ENCODE assay signal across 8 cellular contexts in genomic region chr9:87684627-87685204, GRCh38. TPM values are rescaled to one million over a fixed set of nuclear protein-coding genes. Genes with fewer than 3 reads are reported as not detected.
DNase-seq lines count a peak whose midpoint lies in the region; ATAC-seq and TF ChIP-seq lines count a peak whose summit lies in the region.

No MANE protein-coding gene starts in this region.

- intact Hi-C loops in natural killer cell (cut with micrococcal nuclease) = no loop called here

- H3K4me3 Mint-ChIP-seq in endothelial cell (ENCODE audit: unreplicated experiment) (no peak overlapping the region), natural killer cell (no peak overlapping the region)
- no peak overlapping the region for H3K4me3 Mint-ChIP-seq in activated T-cell treated with anti-CD3 and anti-CD28 coated beads, Interleukin-2, amount 50 U/mL, for 72 hours

- no peak overlapping the region for H3K27ac Mint-ChIP-seq in endothelial cell (ENCODE audit: unreplicated experiment)
- no peak overlapping the region for H3K27ac Mint-ChIP-seq in activated T-cell treated with anti-CD3 and anti-CD28 coated beads, Interleukin-2, amount 50 U/mL, for 72 hours
- no peak overlapping the region for H3K27ac Mint-ChIP-seq in natural killer cell

- DNase-seq in NCI-H1105 (lab: John Stamatoyannopoulos, UW) (peak; percentile 33), endothelial cell (ENCODE audit: low spot score) (peak; percentile 60), mucosa of gallbladder (ENCODE audit: low spot score) (peak; percentile 55), kidney glomerular epithelial cell (lab: John Stamatoyannopoulos, UW) (no peak), natural killer cell (no peak)
- DNase-seq in activated T-cell treated with anti-CD3 and anti-CD28 coated beads, Interleukin-2, amount 50 U/mL, for 72 hours = no peak

- H4K20me1 ChIP-seq in DOHH2 (ENCODE audit: control insufficient read depth, insufficient read depth, low read depth, low read length) = no peaks in the 10 kb centered on the region

- no peak overlapping the region for H3K27ac ChIP-seq in DOHH2 (ENCODE audit: low read depth, low read length)

- no peaks in the 10 kb centered on the region for H3K27me3 ChIP-seq in DOHH2 (ENCODE audit: control insufficient read depth, low read length)

- H3K4me2 ChIP-seq in DOHH2 (ENCODE audit: low read length) = no peak overlapping the region

- H3K4me1 ChIP-seq in DOHH2 (ENCODE audit: control insufficient read depth, low read length) = no peaks in the 10 kb centered on the region

- H3F3A ChIP-seq in DOHH2 (ENCODE audit: control insufficient read depth, insufficient read depth) = no peaks in the 10 kb centered on the region

- no peaks in the 10 kb centered on the region for H3K36me3 ChIP-seq in DOHH2 (ENCODE audit: control insufficient read depth, low read length)

- H3K36me3 Mint-ChIP-seq in endothelial cell (ENCODE audit: low read depth, unreplicated experiment) (no peaks in the 10 kb centered on the region), natural killer cell (no peaks in the 10 kb centered on the region)
- peaks cover 0 to 2% of the 10 kb centered on the region in 2 donors for H3K36me3 Mint-ChIP-seq in activated T-cell treated with anti-CD3 and anti-CD28 coated beads, Interleukin-2, amount 50 U/mL, for 72 hours (ENCODE audit: insufficient read depth in 2 of 2)

- ATAC-seq in activated T-cell treated with anti-CD3 and anti-CD28 coated beads, Interleukin-2, amount 50 U/mL, for 72 hours (replicated peaks in 1 of 2) = no peak
- no peak for ATAC-seq in GM21360 (IDR thresholded peaks at IDR 0.05; ENCODE audit: unreplicated experiment)
- ATAC-seq in natural killer cell = no peak

- H3K9me3 ChIP-seq in DOHH2 (ENCODE audit: control insufficient read depth, insufficient read depth, low read length) = no peaks in the 10 kb centered on the region

- no peak overlapping the region for H3K4me3 ChIP-seq in DOHH2 (ENCODE audit: low read length)

- TF ChIP-seq CTCF in DOHH2 (IDR thresholded peaks at IDR 0.05; ENCODE audit: low read depth, low read length, poor library complexity, severe bottlenecking) (peak; percentile 59), endothelial cell (IDR thresholded peaks at IDR 0.05; ENCODE audit: unreplicated experiment) (peak; percentile 77), natural killer cell (IDR thresholded peaks at IDR 0.05) (no peak)

- H3K4me1 Mint-ChIP-seq in endothelial cell (ENCODE audit: unreplicated experiment) (peaks cover 11% of the 10 kb centered on the region), natural killer cell (peaks cover 6% of the 10 kb centered on the region in 2 donors)
- peaks cover 17% of the 10 kb centered on the region for H3K4me1 Mint-ChIP-seq in activated T-cell treated with anti-CD3 and anti-CD28 coated beads, Interleukin-2, amount 50 U/mL, for 72 hours (ENCODE audit: low read depth)

- H3K9me3 Mint-ChIP-seq in endothelial cell (ENCODE audit: unreplicated experiment) (no peaks in the 10 kb centered on the region), natural killer cell (no peaks in the 10 kb centered on the region)
- H3K9me3 Mint-ChIP-seq in activated T-cell treated with anti-CD3 and anti-CD28 coated beads, Interleukin-2, amount 50 U/mL, for 72 hours = peaks cover 0 to 3% of the 10 kb centered on the region in 2 donors

- H3K27me3 Mint-ChIP-seq in endothelial cell (ENCODE audit: unreplicated experiment) (peaks cover 8% of the 10 kb centered on the region), natural killer cell (ENCODE audit: low read depth in 2 of 2) (no peaks in the 10 kb centered on the region)
- no peaks in the 10 kb centered on the region for H3K27me3 Mint-ChIP-seq in activated T-cell treated with anti-CD3 and anti-CD28 coated beads, Interleukin-2, amount 50 U/mL, for 72 hours (ENCODE audit: low read depth)

- H3K79me2 ChIP-seq in DOHH2 (ENCODE audit: control insufficient read depth, low read length) = no peaks in the 10 kb centered on the region

- H3K9me2 ChIP-seq in DOHH2 (replicated peaks; ENCODE audit: control insufficient read depth, low read length) = no peaks in the 10 kb centered on the region

RNA-seq across cellular contexts. Expression of gene CTSL, which starts 41.2 kb away (rescaled TPM):
- total RNA-seq in endothelial cell (ENCODE audit: unreplicated experiment) = 90.6 TPM
- 107 TPM for total RNA-seq in mucosa of gallbladder
- total RNA-seq in activated T-cell treated with anti-CD3 and anti-CD28 coated beads, Interleukin-2, amount 50 U/mL, for 72 hours = 1 to 10 TPM; 2.4 to 5.6 TPM
- 1 to 10 TPM; 1.2 to 4.4 (median 1.2) TPM for total RNA-seq in natural killer cell

Comparison
In these comparisons a context has a peak if more than half of its experiments do, and no peak if none do; other contexts are left out.
1. DNase-seq: peak in NCI-H1105 (single experiment), endothelial cell (single experiment) and mucosa of gallbladder (single experiment); none in kidney glomerular epithelial cell (single experiment), activated T-cell treated with anti-CD3 and anti-CD28 coated beads, Interleukin-2, amount 50 U/mL, for 72 hours (0 of 2) and natural killer cell (single experiment).
2. RNA of gene CTSL, which starts 41.2 kb away (total RNA-seq): 107 TPM in mucosa of gallbladder (single experiment) and 90.6 TPM in endothelial cell (single experiment); 2.4 to 5.6 TPM in activated T-cell treated with anti-CD3 and anti-CD28 coated beads, Interleukin-2, amount 50 U/mL, for 72 hours and 1.2 to 4.4 TPM in natural killer cell; every median in the first group is over 10 times any median in the second.